ENCODE assay signal across 2 cellular contexts in the genomic region with DNA sequence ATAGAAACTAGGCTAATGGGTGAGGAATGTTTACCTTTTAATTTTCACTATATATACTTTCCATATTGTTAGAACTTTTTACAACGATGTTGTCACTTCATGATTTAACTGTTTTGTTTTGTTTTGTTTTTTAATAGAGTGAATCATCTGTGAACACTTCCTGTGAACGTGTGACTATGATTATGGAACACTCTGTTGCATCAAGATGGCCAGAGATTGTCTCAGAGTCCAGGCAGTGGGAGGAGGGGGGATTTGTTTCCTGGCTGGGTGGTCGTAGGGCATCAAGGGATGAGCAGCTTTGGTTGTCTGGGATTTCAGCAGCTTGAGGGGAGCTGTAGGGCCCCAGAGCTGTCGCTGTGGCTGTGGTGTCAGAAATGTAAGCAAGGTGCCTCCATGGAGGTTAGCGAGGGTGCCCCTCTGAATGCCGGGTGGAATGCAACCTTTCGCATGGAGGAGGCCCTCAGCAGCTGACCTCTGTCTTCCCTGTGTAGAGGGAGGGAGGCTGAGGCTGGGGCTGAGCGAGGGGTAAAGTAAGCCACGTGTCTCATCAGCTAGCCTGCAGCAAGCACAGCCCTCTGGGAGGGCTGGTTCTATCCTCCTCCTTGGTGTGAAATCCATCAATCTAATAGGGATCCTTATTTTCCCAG.
A peak's percentile ranks its signal among the peaks of the same experiment; 100 is the strongest.
TF ChIP-seq lines count a peak whose summit lies in the region.

No MANE protein-coding gene starts in this region.

TF ChIP-seq in HEK293, 187 proteins besides CTCF, POLR2A, EP300 and RAD21:
- no peak for TF ChIP-seq ZFP3 (tag by site-specific recombination; IDR thresholded peaks at IDR 0.05; ENCODE audit: low read depth)
- peak; percentile 53 for TF ChIP-seq ZNF335 (tag by site-specific recombination; conservative IDR thresholded peaks at IDR 0.05)
- no peak for TF ChIP-seq HOXC10 (CRISPR knock-in tag; IDR thresholded peaks at IDR 0.05)
- no peak for TF ChIP-seq ZNF747 (tag by site-specific recombination; IDR thresholded peaks at IDR 0.05)
- TF ChIP-seq, protein P1, sequence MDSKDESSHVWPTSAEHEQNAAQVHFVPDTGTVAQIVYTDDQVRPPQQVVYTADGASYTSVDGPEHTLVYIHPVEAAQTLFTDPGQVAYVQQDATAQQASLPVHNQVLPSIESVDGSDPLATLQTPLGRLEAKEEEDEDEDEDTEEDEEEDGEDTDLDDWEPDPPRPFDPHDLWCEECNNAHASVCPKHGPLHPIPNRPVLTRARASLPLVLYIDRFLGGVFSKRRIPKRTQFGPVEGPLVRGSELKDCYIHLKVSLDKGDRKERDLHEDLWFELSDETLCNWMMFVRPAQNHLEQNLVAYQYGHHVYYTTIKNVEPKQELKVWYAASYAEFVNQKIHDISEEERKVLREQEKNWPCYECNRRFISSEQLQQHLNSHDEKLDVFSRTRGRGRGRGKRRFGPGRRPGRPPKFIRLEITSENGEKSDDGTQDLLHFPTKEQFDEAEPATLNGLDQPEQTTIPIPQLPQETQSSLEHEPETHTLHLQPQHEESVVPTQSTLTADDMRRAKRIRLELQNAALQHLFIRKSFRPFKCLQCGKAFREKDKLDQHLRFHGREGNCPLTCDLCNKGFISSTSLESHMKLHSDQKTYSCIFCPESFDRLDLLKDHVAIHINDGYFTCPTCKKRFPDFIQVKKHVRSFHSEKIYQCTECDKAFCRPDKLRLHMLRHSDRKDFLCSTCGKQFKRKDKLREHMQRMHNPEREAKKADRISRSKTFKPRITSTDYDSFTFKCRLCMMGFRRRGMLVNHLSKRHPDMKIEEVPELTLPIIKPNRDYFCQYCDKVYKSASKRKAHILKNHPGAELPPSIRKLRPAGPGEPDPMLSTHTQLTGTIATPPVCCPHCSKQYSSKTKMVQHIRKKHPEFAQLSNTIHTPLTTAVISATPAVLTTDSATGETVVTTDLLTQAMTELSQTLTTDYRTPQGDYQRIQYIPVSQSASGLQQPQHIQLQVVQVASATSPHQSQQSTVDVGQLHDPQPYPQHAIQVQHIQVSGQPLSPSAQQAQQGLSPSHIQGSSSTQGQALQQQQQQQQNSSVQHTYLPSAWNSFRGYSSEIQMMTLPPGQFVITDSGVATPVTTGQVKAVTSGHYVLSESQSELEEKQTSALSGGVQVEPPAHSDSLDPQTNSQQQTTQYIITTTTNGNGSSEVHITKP (tag by site-specific recombination; IDR thresholded peaks at IDR 0.05), result peak; percentile 68

TF ChIP-seq in K562, 482 proteins besides CTCF, POLR2A, EP300 and RAD21:
- TF ChIP-seq ZBTB7A (IDR thresholded peaks at IDR 0.05; ENCODE audit: borderline replicate concordance, control insufficient read depth, low read depth, low read length) (peak; percentile 29; the same call in 1 of the 2 replicates), DIDO1 (tag; IDR thresholded peaks at IDR 0.05; ENCODE audit: low read depth) (no peak), ARID1B (IDR thresholded peaks at IDR 0.05) (0 out of 2 replicates have a peak, but pooled peaks have one; percentile 12), FOSL1 (tag; conservative IDR thresholded peaks at IDR 0.05) (peak; percentile 53; the same call in 1 of the 2 replicates), RAD51 (IDR thresholded peaks at IDR 0.05; ENCODE audit: borderline replicate concordance, low read depth) (no peak), CBFA2T3 (IDR thresholded peaks at IDR 0.05) (peak; percentile 30; the same call in 1 of the 2 replicates), MYC (IDR thresholded peaks at IDR 0.05; ENCODE audit: low read depth, low read length) (peak; percentile 19; the same call in 1 of the 2 replicates), MYC (CRISPR knock-in tag; IDR thresholded peaks at IDR 0.05; ENCODE audit: borderline replicate concordance, low read depth) (no peak)
- TF ChIP-seq, protein P2, sequence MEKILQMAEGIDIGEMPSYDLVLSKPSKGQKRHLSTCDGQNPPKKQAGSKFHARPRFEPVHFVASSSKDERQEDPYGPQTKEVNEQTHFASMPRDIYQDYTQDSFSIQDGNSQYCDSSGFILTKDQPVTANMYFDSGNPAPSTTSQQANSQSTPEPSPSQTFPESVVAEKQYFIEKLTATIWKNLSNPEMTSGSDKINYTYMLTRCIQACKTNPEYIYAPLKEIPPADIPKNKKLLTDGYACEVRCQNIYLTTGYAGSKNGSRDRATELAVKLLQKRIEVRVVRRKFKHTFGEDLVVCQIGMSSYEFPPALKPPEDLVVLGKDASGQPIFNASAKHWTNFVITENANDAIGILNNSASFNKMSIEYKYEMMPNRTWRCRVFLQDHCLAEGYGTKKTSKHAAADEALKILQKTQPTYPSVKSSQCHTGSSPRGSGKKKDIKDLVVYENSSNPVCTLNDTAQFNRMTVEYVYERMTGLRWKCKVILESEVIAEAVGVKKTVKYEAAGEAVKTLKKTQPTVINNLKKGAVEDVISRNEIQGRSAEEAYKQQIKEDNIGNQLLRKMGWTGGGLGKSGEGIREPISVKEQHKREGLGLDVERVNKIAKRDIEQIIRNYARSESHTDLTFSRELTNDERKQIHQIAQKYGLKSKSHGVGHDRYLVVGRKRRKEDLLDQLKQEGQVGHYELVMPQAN (IDR thresholded peaks at IDR 0.05; ENCODE audit: borderline replicate concordance), result no peak
- TF ChIP-seq, protein P3, sequence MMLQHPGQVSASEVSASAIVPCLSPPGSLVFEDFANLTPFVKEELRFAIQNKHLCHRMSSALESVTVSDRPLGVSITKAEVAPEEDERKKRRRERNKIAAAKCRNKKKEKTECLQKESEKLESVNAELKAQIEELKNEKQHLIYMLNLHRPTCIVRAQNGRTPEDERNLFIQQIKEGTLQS (IDR thresholded peaks at IDR 0.05), result peak; percentile 21; the same call in 1 of the 2 replicates
- TF ChIP-seq, protein P3 (CRISPR knock-in tag; conservative IDR thresholded peaks at IDR 0.05), result no peak
- TF ChIP-seq, protein P1 (IDR thresholded peaks at IDR 0.05; ENCODE audit: partially characterized antibody), result peak; percentile 34
